Comparison of ENCODE assay signal across 28 cellular contexts in the genomic region with DNA sequence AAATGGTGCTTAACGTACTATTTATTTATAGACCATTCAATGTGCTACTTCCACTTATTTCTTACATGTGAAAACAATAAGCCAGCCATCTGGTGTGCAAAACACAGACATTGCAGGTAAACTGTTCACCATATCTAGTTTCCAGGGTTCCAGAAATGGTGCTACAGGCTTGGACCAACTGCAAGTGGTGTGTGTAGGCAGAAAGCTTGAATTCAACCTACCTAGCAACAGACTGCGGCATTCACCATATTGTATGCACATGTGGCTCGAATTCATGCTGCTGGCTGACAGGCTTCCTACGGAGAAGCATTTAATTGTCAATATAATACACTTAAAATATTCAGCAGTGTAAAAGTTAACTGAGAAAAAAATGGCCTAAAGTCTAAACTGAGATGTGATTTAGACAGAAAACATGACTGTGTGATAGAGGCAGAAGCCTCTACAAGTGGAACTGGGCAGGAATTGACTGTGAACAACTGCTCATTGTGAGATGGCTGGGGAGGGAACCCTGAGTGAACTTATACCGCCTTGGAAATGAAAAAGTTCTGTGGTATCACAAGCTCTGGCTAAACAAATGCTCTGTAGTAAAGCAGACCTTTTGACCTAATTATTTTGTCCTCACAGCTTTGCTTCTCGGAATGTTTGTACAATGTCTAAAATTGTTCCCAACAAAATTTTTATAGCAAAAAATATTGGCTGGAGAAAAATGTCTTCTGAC.
DNase-seq lines count a peak whose midpoint lies in the region; ATAC-seq and TF ChIP-seq lines count a peak whose summit lies in the region.
"Had no signal": no experiment of that assay in that cellular context is flagged by ENCODE, and none has a peak within 500 bp of the region (broad histone marks: within the 10 kb centered on the region; RNA-seq: fewer than 3 reads in every experiment).

No MANE protein-coding gene starts in this region.

- no peaks in the 10 kb centered on the region for H3K36me3 Mint-ChIP-seq in GM23338 (ENCODE audit: low read depth)
- H3K36me3 Mint-ChIP-seq: activated naive CD8-positive, alpha-beta T cell had no signal

- H2AFZ ChIP-seq in GM23338 = peak overlapping the region; percentile 45; the same call in 1 of the 2 replicates

- H4K20me1 ChIP-seq in GM23338 (replicated peaks; ENCODE audit: insufficient read depth) = no peaks in the 10 kb centered on the region

- H3K36me3 ChIP-seq in GM23338 (ENCODE audit: insufficient read depth) (no peaks in the 10 kb centered on the region), SK-N-MC (ENCODE audit: insufficient read depth, low read length) (no peaks in the 10 kb centered on the region), thyroid gland (no peaks in the 10 kb centered on the region)
- H3K36me3 ChIP-seq: cardiac muscle cell, left ventricle myocardium inferior, neutrophil, prostate gland, tibial nerve had no signal

- no peaks in the 10 kb centered on the region; the same call in 1 of the 2 replicates for H3K9me2 ChIP-seq in GM23338 (ENCODE audit: insufficient read depth)

- no peak overlapping the region for H3K4me3 ChIP-seq in GM23338
- no peak overlapping the region; the same call in 1 of the 2 replicates for H3K4me3 ChIP-seq in SK-N-MC
- no peak overlapping the region for H3K4me3 ChIP-seq in retinal pigment epithelial cell (ENCODE audit: low read length)
- no peak overlapping the region for H3K4me3 ChIP-seq in thyroid gland (replicated peaks in 1 of 3)
- H3K4me3 ChIP-seq: cardiac muscle cell, K562, left ventricle myocardium inferior, prostate gland, tibial nerve had no signal

- TF ChIP-seq CTCF in GM23338 (conservative IDR thresholded peaks at IDR 0.05; ENCODE audit: low read depth in 2 of 2) (no peak), retinal pigment epithelial cell (conservative IDR thresholded peaks at IDR 0.05; ENCODE audit: low read depth, low read length) (no peak), thyroid gland (IDR thresholded peaks at IDR 0.05) (no peak)

- H3K4me3 Mint-ChIP-seq in GM23338 = no peak overlapping the region
- H3K4me3 Mint-ChIP-seq: activated naive CD8-positive, alpha-beta T cell; H9 had no signal

- no peaks in the 10 kb centered on the region; the same call in 2 of the 3 replicates for H3K4me1 Mint-ChIP-seq in GM23338

- DNase-seq in GM23338 (ENCODE audit: low spot score) (peak; percentile 8), SK-N-MC (ENCODE audit: low read depth, low spot score) (peak; percentile 5), hippocampal formation (lab: John Stamatoyannopoulos, UW) (peak; percentile 3 to 73), retinal pigment epithelial cell (ENCODE audit: low read depth) (peak; percentile 51), DMS53 (lab: John Stamatoyannopoulos, UW) (no peak), NCI-H510A (lab: John Stamatoyannopoulos, UW) (no peak), thyroid gland (no peak)
- DNase-seq: activated CD4-positive, alpha-beta T cell treated with anti-CD3 and anti-CD28 coated beads for 4 hours; aorta; glutamatergic neuron; H9; islet precursor cell; left ventricle myocardium inferior; mesendoderm; NCI-H1092 treated with DMSO at 0.1 percent for 48 hours; NCI-H187; NCI-H226; Right ventricle myocardium superior; stimulated activated CD4-positive, alpha-beta T cell treated with anti-CD3 and anti-CD28 coated beads, Interleukin-4, amount 100 ng/mL, for 24 hours; SW 1271 had no signal

- H3K9ac ChIP-seq in SK-N-MC (ENCODE audit: insufficient read length) = no peak overlapping the region

- no peak for TF ChIP-seq POLR2A in thyroid gland (IDR thresholded peaks at IDR 0.05)

- no peaks in the 10 kb centered on the region for H3K27me3 Mint-ChIP-seq in GM23338 (ENCODE audit: insufficient read depth, low read depth, poor library complexity)
- H3K27me3 Mint-ChIP-seq: activated naive CD8-positive, alpha-beta T cell had no signal

- H3K27ac ChIP-seq in GM23338 (ENCODE audit: low read depth) = no peak overlapping the region
- peak overlapping the region; percentile 61; the same call in 1 of the 2 replicates for H3K27ac ChIP-seq in SK-N-MC
- no peak overlapping the region for H3K27ac ChIP-seq in thyroid gland
- H3K27ac ChIP-seq: cardiac muscle cell, epithelial cell of prostate, left ventricle myocardium inferior, neutrophil, prostate gland, tibial nerve had no signal

- WGBS in thyroid gland, 2 donors = 80 to 81% methylated on average over 6 of the region's 6 CpGs

- no peak for ATAC-seq in GM23338
- ATAC-seq: K562, Panc1 had no signal

- H3K9me3 Mint-ChIP-seq in GM23338 = peaks cover 7% of the 10 kb centered on the region; the same call in 2 of the 3 replicates

- peaks cover 4% of the 10 kb centered on the region; the same call in 1 of the 2 replicates for H3K4me1 ChIP-seq in GM23338 (ENCODE audit: insufficient read depth)
- H3K4me1 ChIP-seq in thyroid gland = no peaks in the 10 kb centered on the region
- H3K4me1 ChIP-seq: left ventricle myocardium inferior, prostate gland had no signal

- H3K27ac Mint-ChIP-seq in GM23338 = no peak overlapping the region
- H3K27ac Mint-ChIP-seq: activated naive CD8-positive, alpha-beta T cell; H9 had no signal

- H3K27me3 ChIP-seq in GM23338 (ENCODE audit: insufficient read depth) = no peaks in the 10 kb centered on the region
- no peaks in the 10 kb centered on the region for H3K27me3 ChIP-seq in thyroid gland
- H3K27me3 ChIP-seq: cardiac muscle cell, neutrophil, tibial nerve had no signal

- intact Hi-C loops in thyroid gland (cut with DNase I) = no loop called here

- no peaks in the 10 kb centered on the region for H3F3A ChIP-seq in GM23338 (replicated peaks; ENCODE audit: low read depth)

- H3K4me2 ChIP-seq in GM23338 = no peak overlapping the region

- no peaks in the 10 kb centered on the region for H3K79me2 ChIP-seq in GM23338 (replicated peaks; ENCODE audit: insufficient read depth)

- no peaks in the 10 kb centered on the region for H3K9me3 ChIP-seq in SK-N-MC (ENCODE audit: low read depth, low read length)
- no peaks in the 10 kb centered on the region for H3K9me3 ChIP-seq in thyroid gland
- H3K9me3 ChIP-seq: neutrophil, prostate gland, tibial nerve had no signal

TF ChIP-seq in GM23338, 12 proteins besides CTCF, POLR2A, EP300 and RAD21 (continues in another document):
- TF ChIP-seq ZNF114 (CRISPR knock-in tag; IDR thresholded peaks at IDR 0.05) = no peak
- TF ChIP-seq NANOG (IDR thresholded peaks at IDR 0.05; ENCODE audit: borderline replicate concordance) = no peak
- TF ChIP-seq REST (IDR thresholded peaks at IDR 0.05; ENCODE audit: unreplicated experiment) = no peak
- TF ChIP-seq CREB1 (CRISPR knock-in tag; IDR thresholded peaks at IDR 0.05; ENCODE audit: low read depth) = no peak
- TF ChIP-seq JUNB (IDR thresholded peaks at IDR 0.05; ENCODE audit: unreplicated experiment) = no peak
- no peak for TF ChIP-seq ZNF331 (CRISPR knock-in tag; IDR thresholded peaks at IDR 0.05; ENCODE audit: low read depth)
- no peak for TF ChIP-seq POLR2AphosphoS5 (IDR thresholded peaks at IDR 0.05; ENCODE audit: low read depth)
- no peak for TF ChIP-seq STAT1 (IDR thresholded peaks at IDR 0.05; ENCODE audit: unreplicated experiment)
- no peak for TF ChIP-seq EZH2 (IDR thresholded peaks at IDR 0.05; ENCODE audit: low read depth, unreplicated experiment)
- no peak for TF ChIP-seq EZH2phosphoT487 (IDR thresholded peaks at IDR 0.05; ENCODE audit: unreplicated experiment)

Comparison
In these comparisons a context has a peak if more than half of its experiments do, and no peak if none do; other contexts are left out.
1. DNase-seq: peak in GM23338 (single experiment), SK-N-MC (single experiment), hippocampal formation (2 of 2) and retinal pigment epithelial cell (single experiment); none in DMS53 (single experiment), NCI-H510A (single experiment) and thyroid gland (0 of 2).